ENCODE assay signal across 8 cellular contexts in the genomic region with DNA sequence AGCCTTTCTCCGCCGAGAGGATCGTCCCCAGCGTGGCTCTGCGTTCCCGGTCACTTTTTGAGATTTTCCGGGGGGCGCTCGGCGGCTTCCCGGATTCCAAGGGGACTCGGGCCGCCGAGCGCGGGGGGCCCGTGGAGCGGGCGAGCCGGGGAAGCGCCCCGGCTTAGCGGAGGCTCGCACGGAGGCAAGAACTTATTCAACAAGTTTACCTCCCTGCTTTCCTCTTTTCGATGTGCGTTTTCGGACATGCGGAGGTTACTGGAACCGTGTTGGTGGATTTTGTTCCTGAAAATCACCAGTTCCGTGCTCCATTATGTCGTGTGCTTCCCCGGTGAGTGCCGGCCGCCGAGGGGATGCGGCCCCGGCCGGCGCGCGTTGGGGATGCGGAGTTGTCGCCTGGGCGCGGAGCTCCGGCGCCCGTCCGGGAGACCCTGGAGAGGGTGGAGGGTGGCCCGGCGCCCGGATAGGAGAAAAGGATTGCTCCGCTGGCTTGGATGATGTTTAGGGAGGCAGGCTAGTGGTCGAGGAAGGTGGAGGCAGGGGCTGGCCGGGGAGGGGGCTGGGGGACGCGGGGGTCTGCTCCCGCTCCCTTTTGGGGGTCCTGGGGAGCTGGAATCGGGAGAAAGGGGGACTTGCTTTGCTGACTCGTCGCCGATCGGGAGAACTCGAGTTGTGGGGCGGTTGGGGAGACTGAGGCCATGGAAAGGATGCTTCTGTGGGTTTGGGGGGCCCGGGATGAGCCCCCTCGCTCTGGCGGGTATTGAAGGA. TPM values are rescaled to one million over a fixed set of nuclear protein-coding genes. Genes with fewer than 3 reads are reported as not detected.
DNase-seq lines count a peak whose midpoint lies in the region; ATAC-seq and TF ChIP-seq lines count a peak whose summit lies in the region.

No MANE protein-coding gene starts in this region.

- TF ChIP-seq CTCF in A673 (conservative IDR thresholded peaks at IDR 0.05; ENCODE audit: low read depth, low read length) (no peak), stomach (IDR thresholded peaks at IDR 0.05) (no peak)

- no TSS peak for BruUV-seq in A673 (replicated peaks; lab: Mats Ljungman, UMichigan)

- peaks cover 50% of the 10 kb centered on the region for H3K79me2 ChIP-seq in GM23248 (ENCODE audit: insufficient read depth)

- no peaks in the 10 kb centered on the region; the same call in 1 of the 2 replicates for H3F3A ChIP-seq in GM23248 (ENCODE audit: insufficient read depth)

- intact Hi-C loops in A673 (cut with micrococcal nuclease; ENCODE audit: unreplicated experiment), result loop anchor here (5.0 to 10.0 kb wide), 5 partner anchors 125 to 625 kb away; no protein-coding TSS in a partner anchor
- intact Hi-C loops in stomach (cut with DNase I; ENCODE audit: low total_unique reads), result loop anchor here (10.0 kb wide), 1 partner anchor 623 kb away; no protein-coding TSS in a partner anchor

- in situ Hi-C loops in GM23248 (cut with MboI), result loop anchor here (10.0 kb wide), 1 partner anchor 623 kb away; no protein-coding TSS in a partner anchor

- H2AFZ ChIP-seq in GM23248, result peak overlapping the region; percentile 89

- H3K27ac ChIP-seq in A673 (ENCODE audit: low read depth, low read length, poor library complexity, severe bottlenecking) (peak overlapping the region; percentile 97), GM23248 (peak overlapping the region; percentile 71), stomach (peak overlapping the region; percentile 93 to 97 (median 95))

- no peaks in the 10 kb centered on the region for H3K9me3 ChIP-seq in A673 (ENCODE audit: low read depth, low read length, poor library complexity, severe bottlenecking)
- no peaks in the 10 kb centered on the region for H3K9me3 ChIP-seq in GM23248 (ENCODE audit: low read depth)
- peaks cover 0 to 8% (median 0%) of the 10 kb centered on the region in 4 donors for H3K9me3 ChIP-seq in stomach

- ATAC-seq in HG02623 (IDR thresholded peaks at IDR 0.05; ENCODE audit: unreplicated experiment) (no peak), GM18861 (IDR thresholded peaks at IDR 0.05; ENCODE audit: unreplicated experiment) (no peak)

- DNase-seq in A673 (ENCODE audit: low spot score) (no peak), GM23248 (peak; percentile 62), amniotic epithelial cell (ENCODE audit: low read depth) (peak; percentile 31), inferior parietal cortex (ENCODE audit: extremely low spot score) (peak; percentile 23), stomach (no peak), SHP77 (lab: John Stamatoyannopoulos, UW) (no peak)

- peak overlapping the region; percentile 97 for H3K4me2 ChIP-seq in GM23248 (ENCODE audit: unreplicated experiment)

- no peaks in the 10 kb centered on the region for H4K20me1 ChIP-seq in GM23248 (ENCODE audit: insufficient read depth)

- H3K27me3 ChIP-seq in A673 (replicated peaks; ENCODE audit: insufficient read depth, low read depth, low read length, poor library complexity) (no peaks in the 10 kb centered on the region), GM23248 (replicated peaks; ENCODE audit: insufficient read depth) (no peaks in the 10 kb centered on the region), stomach (peaks cover 0 to 54% (median 0%) of the 10 kb centered on the region in 3 donors)

- no peaks in the 10 kb centered on the region for H3K9me2 ChIP-seq in GM23248 (ENCODE audit: insufficient read depth)

- H3K36me3 ChIP-seq in A673 (ENCODE audit: insufficient read depth, low read length, poor library complexity, severe bottlenecking), result no peaks in the 10 kb centered on the region
- no peaks in the 10 kb centered on the region for H3K36me3 ChIP-seq in GM23248 (ENCODE audit: low read depth)
- no peaks in the 10 kb centered on the region for H3K36me3 ChIP-seq in stomach

- H3K4me1 ChIP-seq in A673 (ENCODE audit: insufficient read depth, low read length, poor library complexity, severe bottlenecking) (peaks cover 13% of the 10 kb centered on the region), GM23248 (ENCODE audit: insufficient read depth) (peaks cover 18% of the 10 kb centered on the region), stomach (peaks cover 5 to 46% (median 35%) of the 10 kb centered on the region in 4 donors)

- CTCF ChIA-PET in A673 (lab: Charles Lee), result no interaction called here

- POLR2A ChIA-PET in A673 (lab: Charles Lee; ENCODE audit: low non-redundant PET), result interaction anchor here (0.7 kb wide), 2 partner anchors 9 to 138 kb away, joined by 5 to 7 read pairs; no protein-coding TSS in a partner anchor

- peak overlapping the region; percentile 65 for H3K4me3 ChIP-seq in A673 (ENCODE audit: low read depth, low read length, poor library complexity, severe bottlenecking)
- H3K4me3 ChIP-seq in GM23248, result peak overlapping the region; percentile 89
- peak overlapping the region; percentile 70 to 83 (median 76) for H3K4me3 ChIP-seq in stomach

- no peak for TF ChIP-seq EP300 in stomach (IDR thresholded peaks at IDR 0.05)

- no peak for TF ChIP-seq POLR2A in stomach (IDR thresholded peaks at IDR 0.05)

- WGBS in GM23248 (ENCODE audit: low coverage in 1 of 2, low lambda C conversion rate in 2 of 2, missing lambda C conversion rate in 2 of 2), 2 experiments, result 1% methylated on average over 63 to 69 of the region's 69 CpGs
- WGBS in stomach, 5 donors, result 0 to 1% (median 1%) methylated on average over 48 to 69 of the region's 69 CpGs

- H3K9ac ChIP-seq in GM23248, result peak overlapping the region; percentile 87

RNA-seq across cellular contexts. Expression of gene PTPRG, which starts 0.9 kb away (rescaled TPM):
- total RNA-seq in A673 (2021), result 11.5 and 11.7 TPM in 2 replicates
- total RNA-seq in GM23248 (2014; rRNA removed; shearing (Covaris generic)), result 39.6 and 51.3 TPM in 2 replicates
- 9.6 and 11.5 TPM in 2 replicates for polyA plus RNA-seq in GM23248 (2016; fragmentation: Nextera tagmentation; extraction: Ambion mirVana)
- 10 to 100 TPM; 12.5 to 96.0 (median 33.0) TPM for total RNA-seq in stomach
- polyA plus RNA-seq in stomach, result 1 to 10 TPM; 2.4 to 3.1 (median 2.7) TPM

Comparison
In these comparisons a context has a peak if more than half of its experiments do, and no peak if none do; other contexts are left out.
1. DNase-seq: peak in GM23248 (single experiment), amniotic epithelial cell (single experiment) and inferior parietal cortex (single experiment); none in A673 (single experiment), stomach (single experiment) and SHP77 (0 of 2).
2. Peak in every context shown above with its lines, with median percentiles within 50 percentile points of each other: H3K27ac ChIP-seq and H3K4me3 ChIP-seq.